ENCODE assay signal across 21 cellular contexts in the genomic region with DNA sequence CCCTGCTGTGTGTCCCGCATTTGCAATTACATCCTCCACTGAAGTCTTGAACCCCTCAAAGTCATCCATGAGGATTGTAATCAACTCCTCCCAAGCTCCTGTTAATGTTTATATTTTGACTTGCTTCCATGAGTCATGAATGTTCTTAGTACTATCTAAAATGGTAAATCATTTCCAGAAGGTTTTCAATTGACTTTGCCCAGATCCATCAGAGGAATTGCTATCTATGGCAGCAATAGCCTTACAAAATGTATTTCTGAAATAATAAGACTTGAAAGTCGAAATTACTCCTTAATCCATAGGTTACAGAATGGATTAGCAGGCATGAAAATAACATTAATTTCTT. TPM values are rescaled to one million over a fixed set of nuclear protein-coding genes. Genes with fewer than 3 reads are reported as not detected.
DNase-seq lines count a peak whose midpoint lies in the region; ATAC-seq, FAIRE-seq and TF ChIP-seq lines count a peak whose summit lies in the region.
"Had no signal": no experiment of that assay in that cellular context is flagged by ENCODE, and none has a peak within 500 bp of the region (broad histone marks: within the 10 kb centered on the region; RNA-seq: fewer than 3 reads in every experiment).

No MANE protein-coding gene starts in this region.

- H4K20me1 ChIP-seq in DOHH2 (ENCODE audit: control insufficient read depth, insufficient read depth, low read depth, low read length) = peaks cover 6% of the 10 kb centered on the region; the same call in 1 of the 2 replicates

- TF ChIP-seq POLR2A in A549 (IDR thresholded peaks at IDR 0.05; ENCODE audit: low read length) = no peak
- TF ChIP-seq POLR2A in sigmoid colon (IDR thresholded peaks at IDR 0.05) = no peak

- no peaks in the 10 kb centered on the region for H3K9me3 Mint-ChIP-seq in activated T-helper 1 cell treated with anti-CD3 and anti-CD28 coated beads, Interleukin-12 subunit alpha, Interleukin-12 subunit beta, Interleukin-2, Interleukin-4 antibody, amounts not matched to agents 30 ng/mL and 10 ng/mL and 1 ng/mL, durations not matched to agents 14 hours and 24 hours and 36 hours
- H3K9me3 Mint-ChIP-seq: CD4-positive, CD25-positive, alpha-beta regulatory T cell; HFFc6 had no signal

- peaks cover 19% of the 10 kb centered on the region for H3F3A ChIP-seq in DOHH2 (ENCODE audit: control insufficient read depth, insufficient read depth)

- H3K79me2 ChIP-seq in DOHH2 (ENCODE audit: control insufficient read depth, low read length) = peaks cover 25% of the 10 kb centered on the region

- POLR2A ChIA-PET in A549 (lab: Yijun Ruan, JAX) = no interaction called here

- H3K27me3 Mint-ChIP-seq in T-helper 17 cell = no peaks in the 10 kb centered on the region
- H3K27me3 Mint-ChIP-seq in activated T-helper 1 cell treated with anti-CD3 and anti-CD28 coated beads, Interleukin-12 subunit alpha, Interleukin-12 subunit beta, Interleukin-2, Interleukin-4 antibody, amounts not matched to agents 30 ng/mL and 10 ng/mL and 1 ng/mL, durations not matched to agents 14 hours and 24 hours and 36 hours (ENCODE audit: insufficient read depth) = peaks cover 10% of the 10 kb centered on the region

- peaks cover 15% of the 10 kb centered on the region for H3K4me1 Mint-ChIP-seq in T-helper 17 cell
- H3K4me1 Mint-ChIP-seq in activated T-helper 1 cell treated with anti-CD3 and anti-CD28 coated beads, Interleukin-12 subunit alpha, Interleukin-12 subunit beta, Interleukin-2, Interleukin-4 antibody, amounts not matched to agents 30 ng/mL and 10 ng/mL and 1 ng/mL, durations not matched to agents 14 hours and 24 hours and 36 hours (ENCODE audit: low read depth) = peaks cover 28% of the 10 kb centered on the region

- CTCF ChIA-PET in A549 (lab: Yijun Ruan, JAX) = interaction anchor here (1.2 to 1.3 kb wide), 2 partner anchors 20 to 308 kb away, joined by 3 read pairs; no protein-coding TSS in a partner anchor

- peak overlapping the region; percentile 34 for H3K27ac Mint-ChIP-seq in T-helper 17 cell
- no peak overlapping the region for H3K27ac Mint-ChIP-seq in activated T-helper 1 cell treated with anti-CD3 and anti-CD28 coated beads, Interleukin-12 subunit alpha, Interleukin-12 subunit beta, Interleukin-2, Interleukin-4 antibody, amounts not matched to agents 30 ng/mL and 10 ng/mL and 1 ng/mL, durations not matched to agents 14 hours and 24 hours and 36 hours
- H3K27ac Mint-ChIP-seq: CD4-positive, CD25-positive, alpha-beta regulatory T cell; HFFc6 had no signal

- WGBS in A549 (ENCODE audit: missing lambda C conversion rate) = 25% methylated on average over 2 of the region's 2 CpGs
- 72 to 85% methylated on average over 2 of the region's 2 CpGs for WGBS in sigmoid colon, 2 donors

- no peak for TF ChIP-seq EP300 in A549 (IDR thresholded peaks at IDR 0.05)
- no peak for TF ChIP-seq EP300 in sigmoid colon (IDR thresholded peaks at IDR 0.05)

- peaks cover 33% of the 10 kb centered on the region for H3K4me1 ChIP-seq in A549
- H3K4me1 ChIP-seq in DOHH2 (ENCODE audit: control insufficient read depth, low read length) = peaks cover 64% of the 10 kb centered on the region
- H3K4me1 ChIP-seq in sigmoid colon = peaks cover 0 to 20% (median 14%) of the 10 kb centered on the region in 4 donors

- no peaks in the 10 kb centered on the region for H3K9me3 ChIP-seq in A549
- H3K9me3 ChIP-seq in DOHH2 (ENCODE audit: control insufficient read depth, insufficient read depth, low read length) = no peaks in the 10 kb centered on the region
- H3K9me3 ChIP-seq in T-helper 17 cell (ENCODE audit: control insufficient read depth, low read length, poor library complexity, severe bottlenecking) = no peaks in the 10 kb centered on the region
- no peaks in the 10 kb centered on the region for H3K9me3 ChIP-seq in sigmoid colon
- H3K9me3 ChIP-seq: MG63 had no signal

- H3K4me3 ChIP-seq in A549 = no peak overlapping the region
- peak overlapping the region; percentile 48 for H3K4me3 ChIP-seq in DOHH2 (ENCODE audit: low read length)
- H3K4me3 ChIP-seq in sigmoid colon = no peak overlapping the region
- H3K4me3 ChIP-seq: K562, MG63 had no signal

- no peak for ATAC-seq in A549
- no peak for ATAC-seq in T-helper 17 cell
- no peak for ATAC-seq in GM21367 (IDR thresholded peaks at IDR 0.05; ENCODE audit: unreplicated experiment)
- ATAC-seq: K562 had no signal

- no peak overlapping the region for H3K4me3 Mint-ChIP-seq in T-helper 17 cell
- no peak overlapping the region for H3K4me3 Mint-ChIP-seq in activated T-helper 1 cell treated with anti-CD3 and anti-CD28 coated beads, Interleukin-12 subunit alpha, Interleukin-12 subunit beta, Interleukin-2, Interleukin-4 antibody, amounts not matched to agents 30 ng/mL and 10 ng/mL and 1 ng/mL, durations not matched to agents 14 hours and 24 hours and 36 hours
- H3K4me3 Mint-ChIP-seq: HFFc6 had no signal

- no peak for FAIRE-seq in A549 (lab: Jason Lieb, UNC)
- FAIRE-seq: A204.1, K562 had no signal

- H3K36me3 Mint-ChIP-seq in T-helper 17 cell (ENCODE audit: low read depth) = peaks cover 4% of the 10 kb centered on the region
- peaks cover 9% of the 10 kb centered on the region for H3K36me3 Mint-ChIP-seq in activated T-helper 1 cell treated with anti-CD3 and anti-CD28 coated beads, Interleukin-12 subunit alpha, Interleukin-12 subunit beta, Interleukin-2, Interleukin-4 antibody, amounts not matched to agents 30 ng/mL and 10 ng/mL and 1 ng/mL, durations not matched to agents 14 hours and 24 hours and 36 hours (ENCODE audit: low read depth)
- H3K36me3 Mint-ChIP-seq: CD4-positive, CD25-positive, alpha-beta regulatory T cell had no signal

- DNase-seq in A549 (ENCODE audit: low read depth in 1 of 2, low spot score in 1 of 2) (no peak), T-helper 17 cell (no peak), kidney tubule cell (ENCODE audit: low spot score) (peak; percentile 59), sigmoid colon (no peak)
- no peak for DNase-seq in activated T-helper 1 cell treated with anti-CD3 and anti-CD28 coated beads, Interleukin-12 subunit alpha, Interleukin-12 subunit beta, Interleukin-2, Interleukin-4 antibody, amounts not matched to agents 30 ng/mL and 10 ng/mL and 1 ng/mL, durations not matched to agents 14 hours and 24 hours and 36 hours (ENCODE audit: low spot score)
- no peak for DNase-seq in activated effector memory CD4-positive, alpha-beta T cell treated with anti-CD3 and anti-CD28 coated beads, Interleukin-2, amount 50 U/mL, for 16 hours
- DNase-seq: CD4-positive, CD25-positive, alpha-beta regulatory T cell; DMS 273 treated with DMSO at 0.1 percent for 48 hours; GF-D8; H7; HFFc6; MG63; NCI-H1417; NCI-H1694 treated with DMSO at 0.1 percent for 48 hours; NCI-H446; NCI-H526; Right ventricle myocardium superior had no signal

- H3K27me3 ChIP-seq in DOHH2 (ENCODE audit: control insufficient read depth, low read length) (no peaks in the 10 kb centered on the region), sigmoid colon (no peaks in the 10 kb centered on the region)

- H3K36me3 ChIP-seq in DOHH2 (ENCODE audit: control insufficient read depth, low read length) = peaks cover 24% of the 10 kb centered on the region
- no peaks in the 10 kb centered on the region for H3K36me3 ChIP-seq in sigmoid colon

- H3K4me2 ChIP-seq in A549 (peak overlapping the region; percentile 58), DOHH2 (ENCODE audit: low read length) (peak overlapping the region; percentile 64)

- no peaks in the 10 kb centered on the region for H3K9me2 ChIP-seq in DOHH2 (replicated peaks; ENCODE audit: control insufficient read depth, low read length)

- intact Hi-C loops in activated T-helper 1 cell treated with anti-CD3 and anti-CD28 coated beads, Interleukin-12 subunit alpha, Interleukin-12 subunit beta, Interleukin-2, Interleukin-4 antibody, amounts not matched to agents 30 ng/mL and 10 ng/mL and 1 ng/mL, durations not matched to agents 14 hours and 24 hours and 36 hours (cut with micrococcal nuclease) = no loop called here
- intact Hi-C loops in sigmoid colon (cut with DNase I) = no loop called here

- TF ChIP-seq RAD21 in A549 (conservative IDR thresholded peaks at IDR 0.05 in 1 of 2, IDR thresholded peaks at IDR 0.05 in 1 of 2) = no peak

- H3K27ac ChIP-seq in A549 (no peak overlapping the region), DOHH2 (ENCODE audit: low read depth, low read length) (peak overlapping the region; percentile 83), sigmoid colon (no peak overlapping the region)

- TF ChIP-seq CTCF in A549 (IDR thresholded peaks at IDR 0.05) = no peak
- TF ChIP-seq CTCF in DOHH2 (IDR thresholded peaks at IDR 0.05; ENCODE audit: low read depth, low read length, poor library complexity, severe bottlenecking) = no peak
- TF ChIP-seq CTCF in sigmoid colon (IDR thresholded peaks at IDR 0.05) = no peak

TF ChIP-seq in A549, 52 proteins besides CTCF, POLR2A, EP300 and RAD21:
- no peak for TF ChIP-seq FOSL2 (IDR thresholded peaks at IDR 0.05)
- peak; percentile 27; the same call in 1 of the 2 replicates for TF ChIP-seq FOSL2 (CRISPR knock-in tag; IDR thresholded peaks at IDR 0.05)
- no peak for TF ChIP-seq GATA3 (IDR thresholded peaks at IDR 0.05; ENCODE audit: borderline replicate concordance)

RNA-seq across cellular contexts. Expression of a gene that starts 2.5 kb away (rescaled TPM):
- 10.1 and 17.1 TPM in 2 replicates for polyA plus RNA-seq in A549 (2011; rRNA removed)
- polyA plus RNA-seq in A549 (2012; cell fraction: cytosol; rRNA removed) = 3.1 and 3.6 TPM in 2 replicates
- polyA plus RNA-seq in A549 (2012; cell fraction: nucleus; rRNA removed) = 1.2 and 1.6 TPM in 2 replicates
- polyA plus RNA-seq in A549 (2017; fragmentation: RNase III; extraction: RNeasy Plus Mini Kit Qiagen cat#74134 plus additional on column Dnase treatment) = 10.0 to 10.8 TPM (median 10.3 TPM) in 3 replicates
- polyA minus RNA-seq in A549 (2011; rRNA and poly(A)+ RNA removed) = 4.7 and 5.4 TPM in 2 replicates
- 10 to 100 TPM; 12.4 to 20.3 TPM for total RNA-seq in T-helper 17 cell
- 40.8 and 44.5 TPM in 2 replicates for total RNA-seq in activated T-helper 1 cell treated with anti-CD3 and anti-CD28 coated beads, Interleukin-12 subunit alpha, Interleukin-12 subunit beta, Interleukin-2, Interleukin-4 antibody, amounts not matched to agents 30 ng/mL and 10 ng/mL and 1 ng/mL, durations not matched to agents 14 hours and 24 hours and 36 hours
- total RNA-seq in sigmoid colon = 10 to 100 TPM in 2 of 4 donors, 1 to 10 TPM in 2; 5.0 to 10.5 (median 8.7) TPM
- 1 to 10 TPM; 5.1 to 6.0 (median 5.9) TPM for polyA plus RNA-seq in sigmoid colon

RNA-seq across cellular contexts. Expression of a gene that starts 50.7 kb away (rescaled TPM):
- polyA plus RNA-seq in A549 (2011; rRNA removed) = 14.4 and 15.3 TPM in 2 replicates
- 17.4 and 19.3 TPM in 2 replicates for polyA plus RNA-seq in A549 (2012; cell fraction: cytosol; rRNA removed)
- polyA plus RNA-seq in A549 (2012; cell fraction: nucleus; rRNA removed) = 17.5 and 25.7 TPM in 2 replicates
- polyA plus RNA-seq in A549 (2017; fragmentation: RNase III; extraction: RNeasy Plus Mini Kit Qiagen cat#74134 plus additional on column Dnase treatment) = 8.9 to 9.6 TPM (median 9.2 TPM) in 3 replicates
- polyA minus RNA-seq in A549 (2011; rRNA and poly(A)+ RNA removed) = 35.2 and 35.7 TPM in 2 replicates
- total RNA-seq in T-helper 17 cell = under 1 TPM; 0.23 to 0.60 TPM
- total RNA-seq in activated T-helper 1 cell treated with anti-CD3 and anti-CD28 coated beads, Interleukin-12 subunit alpha, Interleukin-12 subunit beta, Interleukin-2, Interleukin-4 antibody, amounts not matched to agents 30 ng/mL and 10 ng/mL and 1 ng/mL, durations not matched to agents 14 hours and 24 hours and 36 hours = 20.9 and 22.3 TPM in 2 replicates
- total RNA-seq in sigmoid colon = 10 to 100 TPM in 2 of 4 donors, 1 to 10 TPM in 2; 3.3 to 17.1 (median 10.7) TPM
- polyA plus RNA-seq in sigmoid colon = 10 to 100 TPM; 12.6 to 28.7 (median 27.4) TPM
